8 cellular contexts compared by ENCODE assay signal in genomic region chrX:24148535-24149345, GRCh38. TPM values are rescaled to one million over a fixed set of nuclear protein-coding genes. Genes with fewer than 3 reads are reported as not detected.
A peak's percentile ranks its signal among the peaks of the same experiment; 100 is the strongest.
DNase-seq lines count a peak whose midpoint lies in the region; ATAC-seq, FAIRE-seq and TF ChIP-seq lines count a peak whose summit lies in the region.

No MANE protein-coding gene starts in this region.

- TF ChIP-seq CTCF in BE2C (IDR thresholded peaks at IDR 0.05; ENCODE audit: low read depth, low read length) = no peak
- no peak for TF ChIP-seq CTCF in upper lobe of left lung (IDR thresholded peaks at IDR 0.05)

- H3K4me1 ChIP-seq in BE2C (no peaks in the 10 kb centered on the region), mesodermal cell (ENCODE audit: control insufficient read depth, insufficient read depth, low read length, poor library complexity, severe bottlenecking) (peaks cover 14% of the 10 kb centered on the region), upper lobe of left lung (peaks cover 21 to 58% (median 47%) of the 10 kb centered on the region in 4 donors)

- H3K36me3 ChIP-seq in BE2C (no peaks in the 10 kb centered on the region), mesodermal cell (ENCODE audit: control insufficient read depth, insufficient read depth, low read length) (peaks cover 10% of the 10 kb centered on the region), upper lobe of left lung (no peaks in the 10 kb centered on the region)

- no peak for FAIRE-seq in RCC 7860 (lab: Jason Lieb, UNC)

- no peak for DNase-seq in BE2C
- DNase-seq in RCC 7860 (ENCODE audit: low spot score) = peak; percentile 10
- peak in 1 of 2 donors; percentile 33 for DNase-seq in upper lobe of left lung
- DNase-seq in activated CD4-positive, CD25-positive, alpha-beta regulatory T cell treated with anti-CD3 and anti-CD28 coated beads, Interleukin-2, amount 50 U/mL, for 72 hours = no peak

- WGBS in mesodermal cell (ENCODE audit: insufficient coverage in 2 of 2), 2 experiments = 4 to 17% methylated on average over 1 to 10 of the region's 33 CpGs
- WGBS in upper lobe of left lung, 2 donors = 3 to 4% methylated on average over 15 to 18 of the region's 33 CpGs

- no peak for TF ChIP-seq EP300 in upper lobe of left lung (IDR thresholded peaks at IDR 0.05)

- H3K27me3 ChIP-seq in BE2C (no peaks in the 10 kb centered on the region), upper lobe of left lung (no peaks in the 10 kb centered on the region)

- ATAC-seq in GM21423 (IDR thresholded peaks at IDR 0.05; ENCODE audit: unreplicated experiment) (peak; percentile 10), upper lobe of left lung (ENCODE audit: low FRiP score in 2 of 2) (no peak), GM19351 (IDR thresholded peaks at IDR 0.05; ENCODE audit: unreplicated experiment) (no peak)

- peak overlapping the region; percentile 97 for H3K27ac ChIP-seq in cingulate gyrus (ENCODE audit: low read depth, low read length)
- peak overlapping the region; percentile 99 for H3K27ac ChIP-seq in mesodermal cell (ENCODE audit: low read depth, low read length, severe bottlenecking)
- peak overlapping the region; percentile 95 to 100 (median 98) for H3K27ac ChIP-seq in upper lobe of left lung

- TF ChIP-seq POLR2A in upper lobe of left lung (IDR thresholded peaks at IDR 0.05) = no peak

- H3K4me3 ChIP-seq in BE2C (ENCODE audit: low read depth, low read length) (peak overlapping the region; percentile 54), mesodermal cell (ENCODE audit: extremely low read depth, insufficient read depth, low read length, poor library complexity, severe bottlenecking) (peak overlapping the region; percentile 58), upper lobe of left lung (peak overlapping the region; percentile 44 to 66 (median 64))

- no peaks in the 10 kb centered on the region for H3K9me3 ChIP-seq in BE2C
- no peaks in the 10 kb centered on the region for H3K9me3 ChIP-seq in mesodermal cell (ENCODE audit: control insufficient read depth, low read length)
- no peaks in the 10 kb centered on the region for H3K9me3 ChIP-seq in upper lobe of left lung

RNA-seq across cellular contexts. Expression of gene ZFX, which starts 0.8 kb away (rescaled TPM):
- 7.8 TPM for polyA plus RNA-seq in BE2C (2012; ENCODE audit: insufficient read depth, insufficient read length, low read depth)
- 16.6 TPM for polyA plus RNA-seq in mesodermal cell (2013, experiment 1 of 2)
- 12.1 TPM for polyA plus RNA-seq in mesodermal cell (2013, experiment 2 of 2)
- 10 to 100 TPM; 15.7 to 68.6 (median 31.1) TPM for total RNA-seq in upper lobe of left lung
